2 cellular contexts compared by ENCODE assay signal in the genomic region with DNA sequence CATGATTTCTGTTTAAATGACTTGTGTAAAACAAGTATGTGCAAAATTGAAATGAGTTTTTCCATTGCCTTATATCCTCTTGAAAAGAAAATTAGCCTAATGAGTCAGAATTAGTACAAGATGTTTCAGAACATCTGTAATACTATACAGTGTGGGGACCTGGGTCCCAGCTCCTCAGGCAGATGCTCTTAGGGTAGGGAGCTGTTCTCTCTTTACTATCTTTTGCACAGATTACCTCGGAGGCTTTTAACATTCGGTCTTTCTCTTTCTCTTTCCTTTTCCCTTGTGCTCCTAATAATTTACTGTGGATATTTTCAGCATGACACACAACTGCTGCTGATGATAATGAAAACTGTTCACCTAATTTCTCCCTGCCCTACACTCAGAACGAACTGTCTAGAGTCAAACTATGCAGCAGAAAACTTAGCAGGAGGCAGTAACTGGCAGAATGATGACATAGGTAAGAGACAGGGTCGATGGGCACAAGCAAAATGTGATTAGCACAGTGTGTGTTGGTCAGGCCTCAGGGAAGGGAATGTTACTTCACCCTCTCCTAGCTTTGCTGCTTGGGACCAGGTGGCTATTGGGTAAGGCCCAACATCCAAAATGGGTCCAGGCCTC.
TF ChIP-seq lines count a peak whose summit lies in the region.

No MANE protein-coding gene starts in this region.

TF ChIP-seq in GM23338, 12 proteins besides CTCF, POLR2A, EP300 and RAD21 (continued from another document and continues in another):
- TF ChIP-seq REST (IDR thresholded peaks at IDR 0.05; ENCODE audit: unreplicated experiment) = no peak
- no peak for TF ChIP-seq ZNF331 (CRISPR knock-in tag; IDR thresholded peaks at IDR 0.05; ENCODE audit: low read depth)
- TF ChIP-seq EZH2phosphoT487 (IDR thresholded peaks at IDR 0.05; ENCODE audit: unreplicated experiment) = no peak
- TF ChIP-seq ETS1 (IDR thresholded peaks at IDR 0.05) = no peak
- no peak for TF ChIP-seq EZH2 (IDR thresholded peaks at IDR 0.05; ENCODE audit: low read depth, unreplicated experiment)
- no peak for TF ChIP-seq CREB1 (CRISPR knock-in tag; IDR thresholded peaks at IDR 0.05; ENCODE audit: low read depth)
- no peak for TF ChIP-seq NANOG (IDR thresholded peaks at IDR 0.05; ENCODE audit: borderline replicate concordance)
- TF ChIP-seq, protein P1, sequence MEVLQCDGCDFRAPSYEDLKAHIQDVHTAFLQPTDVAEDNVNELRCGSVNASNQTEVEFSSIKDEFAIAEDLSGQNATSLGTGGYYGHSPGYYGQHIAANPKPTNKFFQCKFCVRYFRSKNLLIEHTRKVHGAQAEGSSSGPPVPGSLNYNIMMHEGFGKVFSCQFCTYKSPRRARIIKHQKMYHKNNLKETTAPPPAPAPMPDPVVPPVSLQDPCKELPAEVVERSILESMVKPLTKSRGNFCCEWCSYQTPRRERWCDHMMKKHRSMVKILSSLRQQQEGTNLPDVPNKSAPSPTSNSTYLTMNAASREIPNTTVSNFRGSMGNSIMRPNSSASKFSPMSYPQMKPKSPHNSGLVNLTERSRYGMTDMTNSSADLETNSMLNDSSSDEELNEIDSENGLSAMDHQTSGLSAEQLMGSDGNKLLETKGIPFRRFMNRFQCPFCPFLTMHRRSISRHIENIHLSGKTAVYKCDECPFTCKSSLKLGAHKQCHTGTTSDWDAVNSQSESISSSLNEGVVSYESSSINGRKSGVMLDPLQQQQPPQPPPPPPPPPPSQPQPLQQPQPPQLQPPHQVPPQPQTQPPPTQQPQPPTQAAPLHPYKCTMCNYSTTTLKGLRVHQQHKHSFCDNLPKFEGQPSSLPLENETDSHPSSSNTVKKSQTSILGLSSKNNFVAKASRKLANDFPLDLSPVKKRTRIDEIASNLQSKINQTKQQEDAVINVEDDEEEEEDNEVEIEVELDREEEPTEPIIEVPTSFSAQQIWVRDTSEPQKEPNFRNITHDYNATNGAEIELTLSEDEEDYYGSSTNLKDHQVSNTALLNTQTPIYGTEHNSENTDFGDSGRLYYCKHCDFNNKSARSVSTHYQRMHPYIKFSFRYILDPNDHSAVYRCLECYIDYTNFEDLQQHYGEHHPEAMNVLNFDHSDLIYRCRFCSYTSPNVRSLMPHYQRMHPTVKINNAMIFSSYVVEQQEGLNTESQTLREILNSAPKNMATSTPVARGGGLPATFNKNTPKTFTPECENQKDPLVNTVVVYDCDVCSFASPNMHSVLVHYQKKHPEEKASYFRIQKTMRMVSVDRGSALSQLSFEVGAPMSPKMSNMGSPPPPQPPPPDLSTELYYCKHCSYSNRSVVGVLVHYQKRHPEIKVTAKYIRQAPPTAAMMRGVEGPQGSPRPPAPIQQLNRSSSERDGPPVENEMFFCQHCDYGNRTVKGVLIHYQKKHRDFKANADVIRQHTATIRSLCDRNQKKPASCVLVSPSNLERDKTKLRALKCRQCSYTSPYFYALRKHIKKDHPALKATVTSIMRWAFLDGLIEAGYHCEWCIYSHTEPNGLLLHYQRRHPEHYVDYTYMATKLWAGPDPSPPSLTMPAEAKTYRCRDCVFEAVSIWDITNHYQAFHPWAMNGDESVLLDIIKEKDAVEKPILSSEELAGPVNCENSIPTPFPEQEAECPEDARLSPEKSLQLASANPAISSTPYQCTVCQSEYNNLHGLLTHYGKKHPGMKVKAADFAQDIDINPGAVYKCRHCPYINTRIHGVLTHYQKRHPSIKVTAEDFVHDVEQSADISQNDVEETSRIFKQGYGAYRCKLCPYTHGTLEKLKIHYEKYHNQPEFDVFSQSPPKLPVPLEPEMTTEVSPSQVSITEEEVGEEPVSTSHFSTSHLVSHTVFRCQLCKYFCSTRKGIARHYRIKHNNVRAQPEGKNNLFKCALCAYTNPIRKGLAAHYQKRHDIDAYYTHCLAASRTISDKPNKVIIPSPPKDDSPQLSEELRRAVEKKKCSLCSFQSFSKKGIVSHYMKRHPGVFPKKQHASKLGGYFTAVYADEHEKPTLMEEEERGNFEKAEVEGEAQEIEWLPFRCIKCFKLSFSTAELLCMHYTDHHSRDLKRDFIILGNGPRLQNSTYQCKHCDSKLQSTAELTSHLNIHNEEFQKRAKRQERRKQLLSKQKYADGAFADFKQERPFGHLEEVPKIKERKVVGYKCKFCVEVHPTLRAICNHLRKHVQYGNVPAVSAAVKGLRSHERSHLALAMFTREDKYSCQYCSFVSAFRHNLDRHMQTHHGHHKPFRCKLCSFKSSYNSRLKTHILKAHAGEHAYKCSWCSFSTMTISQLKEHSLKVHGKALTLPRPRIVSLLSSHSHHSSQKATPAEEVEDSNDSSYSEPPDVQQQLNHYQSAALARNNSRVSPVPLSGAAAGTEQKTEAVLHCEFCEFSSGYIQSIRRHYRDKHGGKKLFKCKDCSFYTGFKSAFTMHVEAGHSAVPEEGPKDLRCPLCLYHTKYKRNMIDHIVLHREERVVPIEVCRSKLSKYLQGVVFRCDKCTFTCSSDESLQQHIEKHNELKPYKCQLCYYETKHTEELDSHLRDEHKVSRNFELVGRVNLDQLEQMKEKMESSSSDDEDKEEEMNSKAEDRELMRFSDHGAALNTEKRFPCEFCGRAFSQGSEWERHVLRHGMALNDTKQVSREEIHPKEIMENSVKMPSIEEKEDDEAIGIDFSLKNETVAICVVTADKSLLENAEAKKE (CRISPR knock-in tag; IDR thresholded peaks at IDR 0.05) = no peak

TF ChIP-seq in H1, 55 proteins besides CTCF, POLR2A, EP300 and RAD21 (continued from another document):
- no peak for TF ChIP-seq KDM4A (IDR thresholded peaks at IDR 0.05; ENCODE audit: low read depth, low read length, severe bottlenecking)
- no peak for TF ChIP-seq SP1 (IDR thresholded peaks at IDR 0.05; ENCODE audit: low read depth, low read length)
- no peak for TF ChIP-seq GTF2F1 (IDR thresholded peaks at IDR 0.05; ENCODE audit: borderline replicate concordance, low read depth, low read length)
- no peak for TF ChIP-seq SIRT6 (IDR thresholded peaks at IDR 0.05; ENCODE audit: low read length)
- no peak for TF ChIP-seq SIN3A (conservative IDR thresholded peaks at IDR 0.05 in 1 of 2, IDR thresholded peaks at IDR 0.05 in 1 of 2; ENCODE audit: low read depth in 1 of 2, low read length in 2 of 2)
- no peak for TF ChIP-seq CBX8 (IDR thresholded peaks at IDR 0.05; ENCODE audit: borderline replicate concordance, low read depth, low read length)
- TF ChIP-seq CTBP2 (IDR thresholded peaks at IDR 0.05; ENCODE audit: borderline replicate concordance, insufficient read depth, insufficient read length, low read length) = no peak
- TF ChIP-seq JUND (IDR thresholded peaks at IDR 0.05; ENCODE audit: low read length) = no peak
- TF ChIP-seq SAP30 (IDR thresholded peaks at IDR 0.05; ENCODE audit: insufficient read depth, insufficient replicate concordance, low read length) = no peak
- TF ChIP-seq CHD2 (IDR thresholded peaks at IDR 0.05; ENCODE audit: low read length) = no peak
- no peak for TF ChIP-seq BCL11A (IDR thresholded peaks at IDR 0.05; ENCODE audit: low read depth in 2 of 2, low read length in 2 of 2)
- no peak for TF ChIP-seq TAF7 (optimal IDR thresholded peaks at IDR 0.05; ENCODE audit: borderline replicate concordance, low read depth, low read length)
- no peak for TF ChIP-seq USF2 (IDR thresholded peaks at IDR 0.05; ENCODE audit: low read length)
- TF ChIP-seq ZNF274 (IDR thresholded peaks at IDR 0.05; ENCODE audit: borderline replicate concordance, extremely low read depth, low read length) = no peak
- TF ChIP-seq NANOG (IDR thresholded peaks at IDR 0.05; ENCODE audit: insufficient read depth, low read depth, low read length, poor library complexity, severe bottlenecking) = no peak
- no peak for TF ChIP-seq RFX5 (IDR thresholded peaks at IDR 0.05; ENCODE audit: borderline replicate concordance, low read depth, low read length)
- no peak for TF ChIP-seq RNF2 (IDR thresholded peaks at IDR 0.05; ENCODE audit: borderline replicate concordance, low read depth, low read length, missing control alignments, poor library complexity, severe bottlenecking)
